In genomic region chr17:5585814-5586558, GRCh38 we compare ENCODE assay signal across 9 cellular contexts. TPM values are rescaled to one million over a fixed set of nuclear protein-coding genes. Genes with fewer than 3 reads are reported as not detected.
A peak's percentile ranks its signal among the peaks of the same experiment; 100 is the strongest.
DNase-seq lines count a peak whose midpoint lies in the region; ATAC-seq and TF ChIP-seq lines count a peak whose summit lies in the region.
"Had no signal": no experiment of that assay in that cellular context is flagged by ENCODE, and none has a peak within 500 bp of the region (broad histone marks: within the 10 kb centered on the region; RNA-seq: fewer than 3 reads in every experiment).

No MANE protein-coding gene starts in this region.

- no peaks in the 10 kb centered on the region for H3K79me1 ChIP-seq in mesenchymal stem cell (replicated peaks; ENCODE audit: low read length, poor library complexity, severe bottlenecking)

- no peaks in the 10 kb centered on the region for H3K9me3 Mint-ChIP-seq in CD4-positive, alpha-beta memory T cell
- H3K9me3 Mint-ChIP-seq in IgD-negative memory B cell, result no peaks in the 10 kb centered on the region
- H3K9me3 Mint-ChIP-seq in activated T-helper 17 cell treated with anti-CD3 and anti-CD28 coated beads, Interleukin-2, amount 50 U/mL, for 72 hours, result no peaks in the 10 kb centered on the region

- no peak overlapping the region for H3K23ac ChIP-seq in mesenchymal stem cell (ENCODE audit: low read length in 2 of 2)

- no peaks in the 10 kb centered on the region for H3K27me3 ChIP-seq in CD4-positive, alpha-beta memory T cell (ENCODE audit: insufficient read depth, low read length)
- peaks cover 0 to 7% of the 10 kb centered on the region in 2 experiments for H3K27me3 ChIP-seq in mesenchymal stem cell (ENCODE audit: control insufficient read depth in 1 of 2, insufficient read depth in 1 of 2, low read length in 2 of 2)

- H3K4ac ChIP-seq in mesenchymal stem cell (ENCODE audit: low read depth in 1 of 2, low read length in 2 of 2), result peak overlapping the region in 1 of 2 experiments; percentile 38

- peak overlapping the region; percentile 52 for H2BK15ac ChIP-seq in mesenchymal stem cell (ENCODE audit: low read depth, poor library complexity, severe bottlenecking)

- H3K36me3 Mint-ChIP-seq in CD4-positive, alpha-beta memory T cell, result peaks cover 13 to 32% of the 10 kb centered on the region in 2 donors
- peaks cover 1% of the 10 kb centered on the region for H3K36me3 Mint-ChIP-seq in IgD-negative memory B cell
- H3K36me3 Mint-ChIP-seq in activated T-helper 17 cell treated with anti-CD3 and anti-CD28 coated beads, Interleukin-2, amount 50 U/mL, for 72 hours (ENCODE audit: low read depth), result peaks cover 30% of the 10 kb centered on the region

- no peak overlapping the region for H2AFZ ChIP-seq in mesenchymal stem cell (ENCODE audit: low read depth, low read length)

- peak; percentile 20 for ATAC-seq in activated T-helper 17 cell treated with anti-CD3 and anti-CD28 coated beads, Interleukin-2, amount 50 U/mL, for 72 hours (replicated peaks)
- ATAC-seq in GM18907 (IDR thresholded peaks at IDR 0.05; ENCODE audit: unreplicated experiment) (no peak), omental fat pad (ENCODE audit: low FRiP score) (no peak)
- ATAC-seq: K562 had no signal

- WGBS in mesenchymal stem cell, result 35% methylated on average over 11 of the region's 11 CpGs

- H2BK5ac ChIP-seq in mesenchymal stem cell (ENCODE audit: low read depth, low read length, poor library complexity, severe bottlenecking), result no peak overlapping the region

- H3K27ac ChIP-seq in CD4-positive, alpha-beta memory T cell (ENCODE audit: low read depth, low read length), result peak overlapping the region; percentile 88
- H3K27ac ChIP-seq in mesenchymal stem cell (ENCODE audit: low read length, poor library complexity, severe bottlenecking), result no peak overlapping the region

- H3K14ac ChIP-seq in mesenchymal stem cell (ENCODE audit: low read length in 2 of 2), result no peak overlapping the region

- peaks cover 58% of the 10 kb centered on the region for H3K4me1 ChIP-seq in CD4-positive, alpha-beta memory T cell (ENCODE audit: insufficient read depth, low read length)
- peaks cover 11% of the 10 kb centered on the region for H3K4me1 ChIP-seq in mesenchymal stem cell (ENCODE audit: control insufficient read depth, insufficient read depth, low read depth, low read length)

- H3K18ac ChIP-seq in mesenchymal stem cell (ENCODE audit: low read depth in 1 of 2, low read length in 2 of 2), result no peak overlapping the region

- no peak overlapping the region for H3K4me2 ChIP-seq in mesenchymal stem cell (ENCODE audit: low read length, poor library complexity, severe bottlenecking)

- peak overlapping the region; percentile 94 for H3K9ac ChIP-seq in mesenchymal stem cell (ENCODE audit: low read length)

- no peak overlapping the region for H3K4me3 ChIP-seq in CD4-positive, alpha-beta memory T cell (ENCODE audit: low read length in 2 of 2)
- no peak overlapping the region for H3K4me3 ChIP-seq in mesenchymal stem cell (ENCODE audit: insufficient read depth in 1 of 2, low read depth in 1 of 2, low read length in 2 of 2)
- H3K4me3 ChIP-seq: K562 had no signal

- peaks cover 31 to 72% (median 53%) of the 10 kb centered on the region in 4 donors for H3K4me1 Mint-ChIP-seq in CD4-positive, alpha-beta memory T cell
- H3K4me1 Mint-ChIP-seq in IgD-negative memory B cell, result peaks cover 30 to 37% (median 35%) of the 10 kb centered on the region in 3 donors
- H3K4me1 Mint-ChIP-seq in activated T-helper 17 cell treated with anti-CD3 and anti-CD28 coated beads, Interleukin-2, amount 50 U/mL, for 72 hours, result peaks cover 27% of the 10 kb centered on the region

- H3K36me3 ChIP-seq in CD4-positive, alpha-beta memory T cell (ENCODE audit: insufficient read depth, low read length), result peaks cover 14% of the 10 kb centered on the region
- peaks cover 0 to 15% of the 10 kb centered on the region in 2 experiments for H3K36me3 ChIP-seq in mesenchymal stem cell (ENCODE audit: control insufficient read depth in 1 of 2, insufficient read depth in 2 of 2, low read depth in 1 of 2, low read length in 2 of 2)

- H2BK12ac ChIP-seq in mesenchymal stem cell (ENCODE audit: low read length in 2 of 2), result peak overlapping the region; percentile 47 to 61

- no peaks in the 10 kb centered on the region for H3K27me3 Mint-ChIP-seq in CD4-positive, alpha-beta memory T cell
- no peaks in the 10 kb centered on the region for H3K27me3 Mint-ChIP-seq in IgD-negative memory B cell
- H3K27me3 Mint-ChIP-seq in activated T-helper 17 cell treated with anti-CD3 and anti-CD28 coated beads, Interleukin-2, amount 50 U/mL, for 72 hours, result no peaks in the 10 kb centered on the region

- intact Hi-C loops in CD4-positive, alpha-beta memory T cell (cut with micrococcal nuclease), result loop anchor here (2.0 to 10.0 kb wide), 2 partner anchors 1055 to 1429 kb away; partner anchors contain the start of genes KIAA0753, RNASEK and TXNDC17

- peak in 4 of 5 donors; percentile 18 to 36 (median 28) for DNase-seq in CD4-positive, alpha-beta memory T cell
- DNase-seq in mesenchymal stem cell (peak; percentile 14), GM20000 (ENCODE audit: low spot score) (no peak), SW 1271 (lab: John Stamatoyannopoulos, UW) (no peak), omental fat pad (ENCODE audit: low spot score) (no peak)

- H2BK120ac ChIP-seq in mesenchymal stem cell (ENCODE audit: low read depth, low read length), result peak overlapping the region; percentile 15

- H2AK5ac ChIP-seq in mesenchymal stem cell (ENCODE audit: low read length, severe bottlenecking), result peak overlapping the region; percentile 50

- H4K8ac ChIP-seq in mesenchymal stem cell (ENCODE audit: low read length), result no peak overlapping the region

- H3K27ac Mint-ChIP-seq in CD4-positive, alpha-beta memory T cell, result peak overlapping the region; percentile 93 to 99 (median 98)
- H3K27ac Mint-ChIP-seq in IgD-negative memory B cell, result peak overlapping the region in 2 of 3 donors; percentile 32 to 72
- H3K27ac Mint-ChIP-seq in activated T-helper 17 cell treated with anti-CD3 and anti-CD28 coated beads, Interleukin-2, amount 50 U/mL, for 72 hours, result peak overlapping the region; percentile 98

- POLR2A ChIA-PET in CD4-positive, alpha-beta memory T cell (lab: Charles Lee; ENCODE audit: partially characterized antibody), result interaction anchor here (0.5 to 3.4 kb wide), 5 partner anchors 159 to 1890 kb away, joined by 3 to 14 read pairs (median 4); partner anchors contain the start of genes P2RX5 and PIMREG

- H3K9me3 ChIP-seq in CD4-positive, alpha-beta memory T cell (ENCODE audit: control insufficient read depth in 1 of 2, low read length in 2 of 2), result no peaks in the 10 kb centered on the region
- H3K9me3 ChIP-seq in mesenchymal stem cell (ENCODE audit: control insufficient read depth, low read length), result no peaks in the 10 kb centered on the region

- peak overlapping the region; percentile 63 to 97 (median 78) for H3K4me3 Mint-ChIP-seq in CD4-positive, alpha-beta memory T cell
- H3K4me3 Mint-ChIP-seq in IgD-negative memory B cell, result peak overlapping the region in 2 of 4 donors; percentile 56 to 66
- H3K4me3 Mint-ChIP-seq in activated T-helper 17 cell treated with anti-CD3 and anti-CD28 coated beads, Interleukin-2, amount 50 U/mL, for 72 hours, result peak overlapping the region; percentile 98

- CTCF ChIA-PET in CD4-positive, alpha-beta memory T cell (lab: Charles Lee; ENCODE audit: partially characterized antibody), result interaction anchor here (0.7 to 2.9 kb wide), 4 partner anchors 147 to 850 kb away, joined by 3 to 11 read pairs (median 7); partner anchors contain the start of gene C1QBP

- peak overlapping the region; percentile 12 for H4K91ac ChIP-seq in mesenchymal stem cell (ENCODE audit: low read length)

- no peak for TF ChIP-seq CTCF in GM20000 (IDR thresholded peaks at IDR 0.05; ENCODE audit: extremely low read depth, missing control alignments)
- no peak for TF ChIP-seq CTCF in omental fat pad (IDR thresholded peaks at IDR 0.05)

RNA-seq across cellular contexts. Expression of gene NLRP1, which starts 1.7 kb away (rescaled TPM):
- total RNA-seq in CD4-positive, alpha-beta memory T cell, result 100 to 1,000 TPM; 280 to 292 TPM
- 10 to 100 TPM in 1 of 2 donors, 1 to 10 TPM in 1; 9.7 to 41.0 TPM for polyA plus RNA-seq in CD4-positive, alpha-beta memory T cell
- 24.3 TPM for polyA plus RNA-seq in IgD-negative memory B cell
- total RNA-seq in activated T-helper 17 cell treated with anti-CD3 and anti-CD28 coated beads, Interleukin-2, amount 50 U/mL, for 72 hours, result 100 to 1,000 TPM in 1 of 2 donors, 10 to 100 TPM in 1; 39.9 to 129 TPM
- 27.0 TPM for polyA plus RNA-seq in mesenchymal stem cell (2013, experiment 1 of 2)
- polyA plus RNA-seq in mesenchymal stem cell (2013, experiment 2 of 2), result 25.3 TPM
- 10 to 100 TPM; 26.1 to 88.3 (median 28.8) TPM for total RNA-seq in omental fat pad

Comparison
In these comparisons a context has a peak if more than half of its experiments do, and no peak if none do; other contexts are left out.
1. DNase-seq: peak in CD4-positive, alpha-beta memory T cell (4 of 5) and mesenchymal stem cell (single experiment); none in GM20000 (single experiment), SW 1271 (0 of 2) and omental fat pad (single experiment).
2. Peak in every context shown above with its lines, with median percentiles within 50 percentile points of each other: H3K27ac Mint-ChIP-seq.